9 cellular contexts compared by ENCODE assay signal in genomic region chr4:15755781-15756180, GRCh38. TPM values are rescaled to one million over a fixed set of nuclear protein-coding genes. Genes with fewer than 3 reads are reported as not detected.
DNase-seq lines count a peak whose midpoint lies in the region; ATAC-seq and TF ChIP-seq lines count a peak whose summit lies in the region.
"Had no signal": no experiment of that assay in that cellular context is flagged by ENCODE, and none has a peak within 500 bp of the region (broad histone marks: within the 10 kb centered on the region; RNA-seq: fewer than 3 reads in every experiment).

No MANE protein-coding gene starts in this region.

- peak overlapping the region; percentile 87 for H3K27ac ChIP-seq in OCI-LY1 (ENCODE audit: low read depth, low read length, poor library complexity, severe bottlenecking)

- ATAC-seq in HG02623 (IDR thresholded peaks at IDR 0.05; ENCODE audit: unreplicated experiment) (peak; percentile 7), omental fat pad (ENCODE audit: low FRiP score) (no peak), HG03460 (IDR thresholded peaks at IDR 0.05; ENCODE audit: unreplicated experiment) (no peak)
- ATAC-seq in natural killer cell treated with Interleukin-12 subunit alpha and Interleukin-12 subunit beta and Interleukin-15 and Interleukin-18, amount 100 ng/mL, for 72 hours: peak in 1 of 2 donors; percentile 15

- H3K9ac ChIP-seq in OCI-LY1 (ENCODE audit: low read length): peak overlapping the region; percentile 40

- no peaks in the 10 kb centered on the region for H3K27me3 ChIP-seq in OCI-LY1 (ENCODE audit: insufficient read depth, low read length)

- peak overlapping the region; percentile 96 for H3K27ac Mint-ChIP-seq in activated CD4-positive, alpha-beta T cell treated with anti-CD3 and anti-CD28 coated beads, Interleukin-2, amount 10 ng/mL, durations not matched to agents 7 days and 5 days
- peak overlapping the region; percentile 85 to 95 for H3K27ac Mint-ChIP-seq in natural killer cell treated with Interleukin-12 subunit alpha and Interleukin-12 subunit beta and Interleukin-15 and Interleukin-18, amount 100 ng/mL, for 72 hours

- no peak for TF ChIP-seq POLR2A in erythroblast (IDR thresholded peaks at IDR 0.05; ENCODE audit: low read length)

- no peaks in the 10 kb centered on the region for H4K20me1 ChIP-seq in OCI-LY1 (ENCODE audit: insufficient read depth, low read length)

- H3K4me2 ChIP-seq in OCI-LY1 (ENCODE audit: low read length): peak overlapping the region; percentile 51

- peak overlapping the region; percentile 78 for H3K4me3 Mint-ChIP-seq in activated CD4-positive, alpha-beta T cell treated with anti-CD3 and anti-CD28 coated beads, Interleukin-2, amount 10 ng/mL, durations not matched to agents 7 days and 5 days
- peak overlapping the region; percentile 86 for H3K4me3 Mint-ChIP-seq in natural killer cell treated with Interleukin-12 subunit alpha and Interleukin-12 subunit beta and Interleukin-15 and Interleukin-18, amount 100 ng/mL, for 72 hours

- no peak for DNase-seq in activated CD4-positive, alpha-beta T cell treated with anti-CD3 and anti-CD28 coated beads, Interleukin-2, amount 10 ng/mL, durations not matched to agents 7 days and 5 days
- no peak for DNase-seq in activated CD4-positive, alpha-beta T cell treated with anti-CD3 and anti-CD28 coated beads for 48 hours
- DNase-seq in natural killer cell treated with Interleukin-12 subunit alpha and Interleukin-12 subunit beta and Interleukin-15 and Interleukin-18, amount 100 ng/mL, for 72 hours (ENCODE audit: low spot score): no peak
- DNase-seq in omental fat pad (ENCODE audit: low spot score) (no peak), erythroblast (lab: John Stamatoyannopoulos, UW) (no peak)
- DNase-seq: anterior cingulate cortex had no signal

- no peaks in the 10 kb centered on the region for H3K9me2 ChIP-seq in OCI-LY1 (ENCODE audit: low read depth, low read length)

- no peaks in the 10 kb centered on the region for H3K79me2 ChIP-seq in OCI-LY1 (ENCODE audit: insufficient read depth, low read length)

- no peaks in the 10 kb centered on the region for H3K36me3 ChIP-seq in OCI-LY1 (ENCODE audit: insufficient read depth, low read length)

- no peaks in the 10 kb centered on the region for H3K27me3 Mint-ChIP-seq in activated CD4-positive, alpha-beta T cell treated with anti-CD3 and anti-CD28 coated beads, Interleukin-2, amount 10 ng/mL, durations not matched to agents 7 days and 5 days
- H3K27me3 Mint-ChIP-seq in natural killer cell treated with Interleukin-12 subunit alpha and Interleukin-12 subunit beta and Interleukin-15 and Interleukin-18, amount 100 ng/mL, for 72 hours: no peaks in the 10 kb centered on the region

- peak overlapping the region; percentile 47 for H3K4me3 ChIP-seq in OCI-LY1 (ENCODE audit: low read depth, low read length, poor library complexity, severe bottlenecking)

- peaks cover 9% of the 10 kb centered on the region for H3K9me3 Mint-ChIP-seq in activated CD4-positive, alpha-beta T cell treated with anti-CD3 and anti-CD28 coated beads, Interleukin-2, amount 10 ng/mL, durations not matched to agents 7 days and 5 days
- H3K9me3 Mint-ChIP-seq in natural killer cell treated with Interleukin-12 subunit alpha and Interleukin-12 subunit beta and Interleukin-15 and Interleukin-18, amount 100 ng/mL, for 72 hours: peaks cover 5% of the 10 kb centered on the region

- POLR2A ChIA-PET in activated CD4-positive, alpha-beta T cell treated with anti-CD3 and anti-CD28 coated beads, Interleukin-2, amount 10 ng/mL, durations not matched to agents 7 days and 5 days (lab: Charles Lee): interaction anchor here (0.7 to 1.6 kb wide), 2 partner anchors 17 to 80 kb away, joined by 6 read pairs; no protein-coding TSS in a partner anchor

- H3K36me3 Mint-ChIP-seq in activated CD4-positive, alpha-beta T cell treated with anti-CD3 and anti-CD28 coated beads, Interleukin-2, amount 10 ng/mL, durations not matched to agents 7 days and 5 days (ENCODE audit: low read depth): peaks cover 2% of the 10 kb centered on the region
- H3K36me3 Mint-ChIP-seq in natural killer cell treated with Interleukin-12 subunit alpha and Interleukin-12 subunit beta and Interleukin-15 and Interleukin-18, amount 100 ng/mL, for 72 hours: no peaks in the 10 kb centered on the region

- H3K4me1 ChIP-seq in OCI-LY1 (ENCODE audit: insufficient read depth, low read length, severe bottlenecking): peaks cover 30% of the 10 kb centered on the region

- H3K9me3 ChIP-seq in OCI-LY1 (ENCODE audit: low read length): no peaks in the 10 kb centered on the region

- H3K4me1 Mint-ChIP-seq in activated CD4-positive, alpha-beta T cell treated with anti-CD3 and anti-CD28 coated beads, Interleukin-2, amount 10 ng/mL, durations not matched to agents 7 days and 5 days: peaks cover 56% of the 10 kb centered on the region
- H3K4me1 Mint-ChIP-seq in natural killer cell treated with Interleukin-12 subunit alpha and Interleukin-12 subunit beta and Interleukin-15 and Interleukin-18, amount 100 ng/mL, for 72 hours (ENCODE audit: low read depth in 2 of 2): peaks cover 53 to 64% of the 10 kb centered on the region in 2 donors

- H3F3A ChIP-seq in OCI-LY1 (ENCODE audit: insufficient read depth, low read length): no peaks in the 10 kb centered on the region

- TF ChIP-seq CTCF in OCI-LY1 (IDR thresholded peaks at IDR 0.05; ENCODE audit: low read length) (no peak), omental fat pad (IDR thresholded peaks at IDR 0.05) (no peak)

- H2AFZ ChIP-seq in OCI-LY1 (ENCODE audit: low read length): no peak overlapping the region

- CTCF ChIA-PET in activated CD4-positive, alpha-beta T cell treated with anti-CD3 and anti-CD28 coated beads, Interleukin-2, amount 10 ng/mL, durations not matched to agents 7 days and 5 days (lab: Charles Lee): interaction anchor here (0.8 to 4.3 kb wide), 10 partner anchors 8 to 89 kb away, joined by 3 to 86 read pairs (median 6); partner anchors contain the start of gene FAM200B

RNA-seq across cellular contexts. Expression of gene CD38, which starts 22.3 kb away (rescaled TPM):
- total RNA-seq in activated CD4-positive, alpha-beta T cell treated with anti-CD3 and anti-CD28 coated beads, Interleukin-2, amount 10 ng/mL, durations not matched to agents 7 days and 5 days: 10 to 100 TPM; 87.4 to 95.3 TPM
- 100 to 1,000 TPM in 1 of 2 donors, 10 to 100 TPM in 1; 94.7 to 179 TPM for total RNA-seq in natural killer cell treated with Interleukin-12 subunit alpha and Interleukin-12 subunit beta and Interleukin-15 and Interleukin-18, amount 100 ng/mL, for 72 hours
- total RNA-seq in omental fat pad: 10 to 100 TPM in 1 of 4 donors, 1 to 10 TPM in 3; 7.3 to 13.9 (median 9.2) TPM

RNA-seq across cellular contexts. Expression of gene BST1, which starts 52.9 kb away (rescaled TPM):
- 1 to 10 TPM in 1 of 2 experiments, under 1 TPM in 1; 0.82 to 1.0 TPM for total RNA-seq in activated CD4-positive, alpha-beta T cell treated with anti-CD3 and anti-CD28 coated beads, Interleukin-2, amount 10 ng/mL, durations not matched to agents 7 days and 5 days
- 1 to 10 TPM in 1 of 2 donors, under 1 TPM in 1; 0.39 to 1.5 TPM for total RNA-seq in natural killer cell treated with Interleukin-12 subunit alpha and Interleukin-12 subunit beta and Interleukin-15 and Interleukin-18, amount 100 ng/mL, for 72 hours
- total RNA-seq in omental fat pad: 10 to 100 TPM; 22.5 to 34.4 (median 24.5) TPM

Comparison
In these comparisons a context has a peak if more than half of its experiments do, and no peak if none do; other contexts are left out.
1. RNA of gene CD38, which starts 22.3 kb away (total RNA-seq): 94.7 to 179 TPM in natural killer cell treated with Interleukin-12 subunit alpha and Interleukin-12 subunit beta and Interleukin-15 and Interleukin-18, amount 100 ng/mL, for 72 hours and 87.4 to 95.3 TPM in activated CD4-positive, alpha-beta T cell treated with anti-CD3 and anti-CD28 coated beads, Interleukin-2, amount 10 ng/mL, durations not matched to agents 7 days and 5 days; 7.3 to 13.9 TPM in omental fat pad; every median in the first group is over 4 times any median in the second.
2. RNA of gene BST1, which starts 52.9 kb away (total RNA-seq): 22.5 to 34.4 TPM in omental fat pad; 0.39 to 1.5 TPM in natural killer cell treated with Interleukin-12 subunit alpha and Interleukin-12 subunit beta and Interleukin-15 and Interleukin-18, amount 100 ng/mL, for 72 hours and 0.82 to 1.0 TPM in activated CD4-positive, alpha-beta T cell treated with anti-CD3 and anti-CD28 coated beads, Interleukin-2, amount 10 ng/mL, durations not matched to agents 7 days and 5 days; every median in the first group is over 4 times any median in the second.